ENCODE assay signal across 8 cellular contexts in the genomic region with DNA sequence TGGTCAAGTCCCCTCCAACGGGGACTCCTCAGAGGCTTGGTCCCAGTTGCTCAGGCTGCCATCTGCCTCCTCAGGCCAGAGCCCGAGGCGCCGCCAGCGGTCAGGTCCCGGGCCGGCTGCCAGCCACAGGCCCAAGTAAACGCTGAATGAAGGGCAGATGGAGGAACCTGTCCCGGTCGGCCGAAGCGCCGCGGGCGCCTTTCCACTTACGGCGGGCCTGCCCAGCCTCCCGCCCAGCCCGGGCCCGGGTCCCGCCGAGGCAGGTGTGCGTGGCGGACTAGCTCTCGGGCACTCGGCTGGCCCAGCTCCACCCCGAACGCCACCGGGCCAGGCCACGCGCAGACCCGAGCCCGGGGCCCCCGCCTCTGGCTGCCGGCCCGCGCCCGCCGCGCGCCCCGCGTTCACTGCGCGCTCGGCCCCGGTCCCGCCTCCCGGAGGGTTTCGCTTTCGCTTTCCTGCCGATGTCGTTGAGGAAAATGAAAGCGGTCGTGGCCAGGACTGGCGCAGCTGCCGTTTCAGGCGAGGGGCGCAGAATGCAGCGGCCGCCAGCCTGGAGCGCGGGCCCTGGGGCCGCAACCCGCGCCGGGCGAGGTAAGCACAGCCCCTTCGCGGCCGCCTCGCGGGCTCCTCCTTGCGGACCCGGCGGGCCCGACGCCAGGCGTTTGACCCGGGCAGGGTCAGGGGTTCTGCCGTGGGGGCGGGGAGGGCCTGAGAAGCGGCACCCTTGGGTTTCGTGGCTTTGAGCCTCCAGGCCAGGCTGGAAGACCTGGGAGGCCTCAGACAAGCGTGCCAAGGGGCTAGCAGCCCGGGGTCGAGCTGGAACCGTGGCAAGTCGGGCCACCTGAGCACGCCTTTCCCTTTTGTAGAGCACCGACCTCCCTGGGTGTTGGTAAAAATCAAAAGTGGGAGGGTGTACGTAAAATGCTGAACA. TPM values are rescaled to one million over a fixed set of nuclear protein-coding genes. Genes with fewer than 3 reads are reported as not detected.
DNase-seq lines count a peak whose midpoint lies in the region; ATAC-seq and TF ChIP-seq lines count a peak whose summit lies in the region.

No MANE protein-coding gene starts in this region.

- H3K4me1 Mint-ChIP-seq in activated CD4-positive, alpha-beta T cell treated with anti-CD3 and anti-CD28 coated beads, Interleukin-2, amount 10 ng/mL, durations not matched to agents 24 days and 14 days = peaks cover 48% of the 10 kb centered on the region

- H3K4me3 ChIP-seq in AG10803 (ENCODE audit: low read length) (peak overlapping the region; percentile 89), coronary artery (peak overlapping the region; percentile 93), liver (ENCODE audit: low read depth in 1 of 3, low read length in 3 of 3) (peak overlapping the region; percentile 85 to 91 (median 91))

- H3K27me3 ChIP-seq in liver (ENCODE audit: control insufficient read depth in 4 of 4, insufficient read depth in 4 of 4, low read length in 3 of 4) = no peaks in the 10 kb centered on the region

- DNase-seq in AG10803 (ENCODE audit: low read depth) (peak; percentile 83), NCI-H345 (lab: John Stamatoyannopoulos, UW) (peak; percentile 70), coronary artery (ENCODE audit: low spot score) (peak; percentile 92)
- peak; percentile 98 for DNase-seq in activated CD4-positive, alpha-beta T cell treated with anti-CD3 and anti-CD28 coated beads, Interleukin-2, amount 10 ng/mL, durations not matched to agents 24 days and 14 days
- DNase-seq in stimulated activated CD4-positive, alpha-beta T cell treated with anti-CD3 and anti-CD28 coated beads, Interleukin-4, amount 100 ng/mL, for 48 hours (ENCODE audit: low read depth in 2 of 2) = peak; percentile 76 to 82

- H3K9me3 ChIP-seq in liver (ENCODE audit: control insufficient read depth in 4 of 4, low read length in 3 of 4) = no peaks in the 10 kb centered on the region

- H3K36me3 Mint-ChIP-seq in activated CD4-positive, alpha-beta T cell treated with anti-CD3 and anti-CD28 coated beads, Interleukin-2, amount 10 ng/mL, durations not matched to agents 24 days and 14 days (ENCODE audit: low read depth) = peaks cover 16% of the 10 kb centered on the region

- no peaks in the 10 kb centered on the region for H3K36me3 ChIP-seq in liver (ENCODE audit: control insufficient read depth in 4 of 4, insufficient read depth in 3 of 4, low read depth in 1 of 4, low read length in 3 of 4)

- no peaks in the 10 kb centered on the region for H3K9me3 Mint-ChIP-seq in activated CD4-positive, alpha-beta T cell treated with anti-CD3 and anti-CD28 coated beads, Interleukin-2, amount 10 ng/mL, durations not matched to agents 24 days and 14 days

- H3K27ac ChIP-seq in coronary artery (peak overlapping the region; percentile 97 to 99), liver (ENCODE audit: low read depth in 1 of 2, low read length in 2 of 2) (peak overlapping the region; percentile 98 to 99)

- TF ChIP-seq CTCF in AG10803 (conservative IDR thresholded peaks at IDR 0.05; ENCODE audit: low read length) (peak; percentile 34), coronary artery (IDR thresholded peaks at IDR 0.05) (no peak), liver (IDR thresholded peaks at IDR 0.05; ENCODE audit: low read depth, low read length, missing input control) (peak; percentile 39)

- peak overlapping the region; percentile 92 to 100 for H3K9ac ChIP-seq in liver (ENCODE audit: low read depth in 1 of 2, low read length in 2 of 2)

- H3K4me3 Mint-ChIP-seq in activated CD4-positive, alpha-beta T cell treated with anti-CD3 and anti-CD28 coated beads, Interleukin-2, amount 10 ng/mL, durations not matched to agents 24 days and 14 days = peak overlapping the region; percentile 100

- TF ChIP-seq RAD21 in liver (IDR thresholded peaks at IDR 0.05) = peak in 1 of 2 donors; percentile 32

- H3K4me1 ChIP-seq in liver (ENCODE audit: control insufficient read depth in 4 of 4, insufficient read depth in 4 of 4, low read length in 3 of 4) = peaks cover 11 to 63% (median 47%) of the 10 kb centered on the region in 4 donors

- intact Hi-C loops in activated CD4-positive, alpha-beta T cell treated with anti-CD3 and anti-CD28 coated beads, Interleukin-2, amount 10 ng/mL, durations not matched to agents 24 days and 14 days (cut with micrococcal nuclease) = loop anchor here (1.0 to 10.0 kb wide), 6 partner anchors 11 to 324 kb away; a partner anchor contains a TSS

- H3K27me3 Mint-ChIP-seq in activated CD4-positive, alpha-beta T cell treated with anti-CD3 and anti-CD28 coated beads, Interleukin-2, amount 10 ng/mL, durations not matched to agents 24 days and 14 days = no peaks in the 10 kb centered on the region

- H3K27ac Mint-ChIP-seq in activated CD4-positive, alpha-beta T cell treated with anti-CD3 and anti-CD28 coated beads, Interleukin-2, amount 10 ng/mL, durations not matched to agents 24 days and 14 days = peak overlapping the region; percentile 99

- WGBS in liver = under 1% methylated on average over 92 of the region's 92 CpGs

- ATAC-seq in GM18867 (IDR thresholded peaks at IDR 0.05; ENCODE audit: unreplicated experiment) = peak; percentile 76
- peak; percentile 56 for ATAC-seq in HG03066 (IDR thresholded peaks at IDR 0.05; ENCODE audit: low read depth, unreplicated experiment)

TF ChIP-seq in liver, 16 proteins besides CTCF, POLR2A, EP300 and RAD21:
- TF ChIP-seq RXRA (IDR thresholded peaks at IDR 0.05) (peak; percentile 16 to 50), NR2F2 (IDR thresholded peaks at IDR 0.05) (peak; percentile 47), FOXA1 (IDR thresholded peaks at IDR 0.05) (no peak), SP1 (IDR thresholded peaks at IDR 0.05) (peak; percentile 10), HNF4A (conservative IDR thresholded peaks at IDR 0.05) (peak in 1 of 2 donors; percentile 13), YY1 (IDR thresholded peaks at IDR 0.05) (peak; percentile 59)
- TF ChIP-seq, protein P1, sequence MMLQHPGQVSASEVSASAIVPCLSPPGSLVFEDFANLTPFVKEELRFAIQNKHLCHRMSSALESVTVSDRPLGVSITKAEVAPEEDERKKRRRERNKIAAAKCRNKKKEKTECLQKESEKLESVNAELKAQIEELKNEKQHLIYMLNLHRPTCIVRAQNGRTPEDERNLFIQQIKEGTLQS (IDR thresholded peaks at IDR 0.05) = no peak

RNA-seq across cellular contexts. Expression of a gene that starts 41.2 kb away (rescaled TPM):
- total RNA-seq in activated CD4-positive, alpha-beta T cell treated with anti-CD3 and anti-CD28 coated beads, Interleukin-2, amount 10 ng/mL, durations not matched to agents 24 days and 14 days = 4.9 and 5.5 TPM in 2 replicates
- 10 to 100 TPM; 12.4 to 12.7 TPM for total RNA-seq in liver
- 1 to 10 TPM; 3.4 to 4.5 TPM for polyA plus RNA-seq in liver

Comparison
In these comparisons a context has a peak if more than half of its experiments do, and no peak if none do; other contexts are left out.
1. Peak in every context shown above with its lines: DNase-seq, ATAC-seq, H3K4me3 ChIP-seq and H3K27ac ChIP-seq.